In the genomic region with DNA sequence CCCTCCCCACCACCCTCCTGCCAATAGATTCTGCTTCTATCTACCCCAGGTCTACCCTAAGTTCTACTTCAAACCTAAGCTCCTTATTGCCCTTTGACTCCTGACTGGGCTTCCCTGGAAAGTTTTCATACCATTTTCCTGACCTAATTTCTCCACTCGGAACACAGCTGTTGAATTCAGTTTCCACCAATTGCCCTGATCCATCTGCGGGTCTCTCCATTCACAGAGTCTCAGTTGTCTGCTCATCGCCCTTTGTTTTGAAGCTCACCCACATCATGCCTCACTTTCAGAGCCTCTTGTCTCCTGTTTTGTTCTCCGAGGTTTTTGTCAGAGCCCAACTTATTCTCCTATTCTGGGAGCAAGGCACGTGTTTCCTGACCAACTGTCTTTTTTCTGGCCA, we compare ENCODE assay signal across 1 cellular context.
TF ChIP-seq lines count a peak whose summit lies in the region.

No MANE protein-coding gene starts in this region.

TF ChIP-seq in SK-N-SH treated with all-trans-retinoic acid at 6 μM for 48 hours, 23 proteins besides CTCF, POLR2A, EP300 and RAD21:
- no peak for TF ChIP-seq TOX (CRISPR knock-in tag; IDR thresholded peaks at IDR 0.05; ENCODE audit: borderline replicate concordance)
- TF ChIP-seq GLIS3 (CRISPR knock-in tag; IDR thresholded peaks at IDR 0.05): no peak
- no peak for TF ChIP-seq CSDC2 (CRISPR knock-in tag; IDR thresholded peaks at IDR 0.05)
TF ChIP-seq in SK-N-SH treated with all-trans-retinoic acid at 6 μM for 48 hours: peak in this region for 0.
